ENCODE assay signal across 17 cellular contexts in genomic region chr3:121870710-121871109, GRCh38. TPM values are rescaled to one million over a fixed set of nuclear protein-coding genes. Genes with fewer than 3 reads are reported as not detected.
A peak's percentile ranks its signal among the peaks of the same experiment; 100 is the strongest.
DNase-seq lines count a peak whose midpoint lies in the region; ATAC-seq lines count a peak whose summit lies in the region.
"Had no signal": no experiment of that assay in that cellular context is flagged by ENCODE, and none has a peak within 500 bp of the region (broad histone marks: within the 10 kb centered on the region; RNA-seq: fewer than 3 reads in every experiment).

No MANE protein-coding gene starts in this region.

- no peak overlapping the region for H3K4me3 Mint-ChIP-seq in activated naive CD8-positive, alpha-beta T cell treated with anti-CD3 and anti-CD28 coated beads, Interleukin-2, amount 50 U/mL, for 24 hours
- no peak overlapping the region for H3K4me3 Mint-ChIP-seq in activated naive CD8-positive, alpha-beta T cell treated with anti-CD3 and anti-CD28 coated beads for 36 hours
- no peak overlapping the region for H3K4me3 Mint-ChIP-seq in dendritic cell treated with granulocyte-macrophage colony-stimulating factor and Interleukin-4, amounts not matched to agents 40 ng/mL and 50 ng/mL, for 4 days
- H3K4me3 Mint-ChIP-seq: CD4-positive, alpha-beta memory T cell had no signal

- intact Hi-C loops in dendritic cell treated with granulocyte-macrophage colony-stimulating factor and Interleukin-4, amounts not matched to agents 40 ng/mL and 50 ng/mL, for 4 days (cut with micrococcal nuclease): no loop called here

- peaks cover 6% of the 10 kb centered on the region for H3K4me1 Mint-ChIP-seq in activated naive CD8-positive, alpha-beta T cell treated with anti-CD3 and anti-CD28 coated beads, Interleukin-2, amount 50 U/mL, for 24 hours
- no peaks in the 10 kb centered on the region for H3K4me1 Mint-ChIP-seq in activated naive CD8-positive, alpha-beta T cell treated with anti-CD3 and anti-CD28 coated beads for 36 hours
- peaks cover 36% of the 10 kb centered on the region for H3K4me1 Mint-ChIP-seq in dendritic cell treated with granulocyte-macrophage colony-stimulating factor and Interleukin-4, amounts not matched to agents 40 ng/mL and 50 ng/mL, for 4 days (ENCODE audit: low read depth)
- H3K4me1 Mint-ChIP-seq: CD4-positive, alpha-beta memory T cell had no signal

- peak; percentile 66 for ATAC-seq in activated naive CD8-positive, alpha-beta T cell treated with anti-CD3 and anti-CD28 coated beads, Interleukin-2, amount 50 U/mL, for 24 hours
- no peak for ATAC-seq in GM19397 (IDR thresholded peaks at IDR 0.05; ENCODE audit: unreplicated experiment)
- ATAC-seq: HCT116 had no signal

- H3K27me3 Mint-ChIP-seq in activated naive CD8-positive, alpha-beta T cell treated with anti-CD3 and anti-CD28 coated beads, Interleukin-2, amount 50 U/mL, for 24 hours: no peaks in the 10 kb centered on the region
- H3K27me3 Mint-ChIP-seq in activated naive CD8-positive, alpha-beta T cell treated with anti-CD3 and anti-CD28 coated beads for 36 hours: no peaks in the 10 kb centered on the region
- H3K27me3 Mint-ChIP-seq in dendritic cell treated with granulocyte-macrophage colony-stimulating factor and Interleukin-4, amounts not matched to agents 40 ng/mL and 50 ng/mL, for 4 days: no peaks in the 10 kb centered on the region
- H3K27me3 Mint-ChIP-seq: CD4-positive, alpha-beta memory T cell had no signal

- no peak for DNase-seq in activated naive CD8-positive, alpha-beta T cell treated with anti-CD3 and anti-CD28 coated beads, Interleukin-2, amount 50 U/mL, for 24 hours
- DNase-seq in activated naive CD8-positive, alpha-beta T cell treated with anti-CD3 and anti-CD28 coated beads for 36 hours: no peak
- DNase-seq in OCI-M1 (lab: John Stamatoyannopoulos, UW) (peak; percentile 34), middle frontal gyrus (ENCODE audit: extremely low spot score, low spot score) (no peak), NCI-H2196 (lab: John Stamatoyannopoulos, UW; ENCODE audit: unreplicated experiment) (no peak)
- DNase-seq in stimulated activated CD4-positive, alpha-beta T cell treated with anti-CD3 and anti-CD28 coated beads, Interleukin-12 subunit alpha, Interleukin-12 subunit beta, amount 100 ng/mL, for 4 hours: no peak
- DNase-seq: 8988T; Calu3; CD4-positive, alpha-beta memory T cell; NCI-H1105; NCI-H187; NCI-H446; NK-92 treated with Interleukin-12 subunit alpha and Interleukin-12 subunit beta, amount 100 ng/mL, for 24 hours; SW 1271 had no signal

- no peaks in the 10 kb centered on the region for H3K9me3 Mint-ChIP-seq in activated naive CD8-positive, alpha-beta T cell treated with anti-CD3 and anti-CD28 coated beads, Interleukin-2, amount 50 U/mL, for 24 hours
- H3K9me3 Mint-ChIP-seq in activated naive CD8-positive, alpha-beta T cell treated with anti-CD3 and anti-CD28 coated beads for 36 hours: no peaks in the 10 kb centered on the region
- H3K9me3 Mint-ChIP-seq in dendritic cell treated with granulocyte-macrophage colony-stimulating factor and Interleukin-4, amounts not matched to agents 40 ng/mL and 50 ng/mL, for 4 days: no peaks in the 10 kb centered on the region

- peaks cover 16% of the 10 kb centered on the region for H3K36me3 Mint-ChIP-seq in activated naive CD8-positive, alpha-beta T cell treated with anti-CD3 and anti-CD28 coated beads, Interleukin-2, amount 50 U/mL, for 24 hours (ENCODE audit: low read depth)
- H3K36me3 Mint-ChIP-seq in activated naive CD8-positive, alpha-beta T cell treated with anti-CD3 and anti-CD28 coated beads for 36 hours: peaks cover 22% of the 10 kb centered on the region
- peaks cover 30% of the 10 kb centered on the region for H3K36me3 Mint-ChIP-seq in dendritic cell treated with granulocyte-macrophage colony-stimulating factor and Interleukin-4, amounts not matched to agents 40 ng/mL and 50 ng/mL, for 4 days (ENCODE audit: low read depth)

- no peak overlapping the region for H3K27ac Mint-ChIP-seq in activated naive CD8-positive, alpha-beta T cell treated with anti-CD3 and anti-CD28 coated beads, Interleukin-2, amount 50 U/mL, for 24 hours
- no peak overlapping the region for H3K27ac Mint-ChIP-seq in activated naive CD8-positive, alpha-beta T cell treated with anti-CD3 and anti-CD28 coated beads for 36 hours
- peak overlapping the region; percentile 67 for H3K27ac Mint-ChIP-seq in dendritic cell treated with granulocyte-macrophage colony-stimulating factor and Interleukin-4, amounts not matched to agents 40 ng/mL and 50 ng/mL, for 4 days

RNA-seq across cellular contexts. Expression of gene SLC15A2, which starts 23.5 kb away (rescaled TPM):
- total RNA-seq in activated naive CD8-positive, alpha-beta T cell treated with anti-CD3 and anti-CD28 coated beads for 36 hours: 1 to 10 TPM in 1 of 2 experiments, under 1 TPM in 1; 0.74 to 1.5 TPM

RNA-seq across cellular contexts. Expression of gene EAF2, which starts 35.7 kb away (rescaled TPM):
- total RNA-seq in activated naive CD8-positive, alpha-beta T cell treated with anti-CD3 and anti-CD28 coated beads for 36 hours: 10 to 100 TPM; 13.9 to 15.0 TPM

RNA-seq across cellular contexts. Expression of gene IQCB1, which starts 35.9 kb away (rescaled TPM):
- 10 to 100 TPM; 35.0 to 39.3 TPM for total RNA-seq in activated naive CD8-positive, alpha-beta T cell treated with anti-CD3 and anti-CD28 coated beads for 36 hours
